Comparison of ENCODE assay signal across 1 cellular context in the genomic region with DNA sequence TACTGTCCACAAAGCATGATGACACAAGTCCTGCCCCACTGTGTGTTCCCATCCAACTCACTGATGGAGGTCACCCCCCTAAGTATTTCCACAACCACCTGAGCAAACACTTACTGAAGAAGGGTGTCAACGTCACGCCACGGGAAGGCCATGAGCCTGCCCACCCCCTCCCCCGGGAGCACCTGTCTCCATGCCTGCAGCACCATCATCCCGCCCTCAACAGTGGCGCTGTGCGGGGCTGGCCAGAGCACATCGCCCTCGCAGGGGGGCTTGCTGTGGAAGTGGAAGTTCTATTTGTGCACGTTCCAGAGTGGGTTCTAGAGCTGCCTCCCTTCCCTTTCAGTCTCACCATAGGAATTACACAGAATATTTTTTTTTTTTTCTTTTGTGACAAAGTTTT.
A peak's percentile ranks its signal among the peaks of the same experiment; 100 is the strongest.
TF ChIP-seq lines count a peak whose summit lies in the region.

No MANE protein-coding gene starts in this region.

TF ChIP-seq in HepG2, 621 proteins besides CTCF, POLR2A, EP300 and RAD21:
- peak; percentile 33 for TF ChIP-seq RBM22 (optimal IDR thresholded peaks at IDR 0.05; ENCODE audit: low read length)
- TF ChIP-seq NCOA5 (CRISPR knock-in tag; IDR thresholded peaks at IDR 0.05): no peak
- no peak for TF ChIP-seq IRF2 (CRISPR knock-in tag; IDR thresholded peaks at IDR 0.05)
- no peak for TF ChIP-seq ZNF124 (CRISPR knock-in tag; IDR thresholded peaks at IDR 0.05)
- TF ChIP-seq AGO2 (optimal IDR thresholded peaks at IDR 0.05; ENCODE audit: low read depth, low read length): peak; percentile 45
TF ChIP-seq in HepG2: peak in this region for 2.
